In the genomic region with DNA sequence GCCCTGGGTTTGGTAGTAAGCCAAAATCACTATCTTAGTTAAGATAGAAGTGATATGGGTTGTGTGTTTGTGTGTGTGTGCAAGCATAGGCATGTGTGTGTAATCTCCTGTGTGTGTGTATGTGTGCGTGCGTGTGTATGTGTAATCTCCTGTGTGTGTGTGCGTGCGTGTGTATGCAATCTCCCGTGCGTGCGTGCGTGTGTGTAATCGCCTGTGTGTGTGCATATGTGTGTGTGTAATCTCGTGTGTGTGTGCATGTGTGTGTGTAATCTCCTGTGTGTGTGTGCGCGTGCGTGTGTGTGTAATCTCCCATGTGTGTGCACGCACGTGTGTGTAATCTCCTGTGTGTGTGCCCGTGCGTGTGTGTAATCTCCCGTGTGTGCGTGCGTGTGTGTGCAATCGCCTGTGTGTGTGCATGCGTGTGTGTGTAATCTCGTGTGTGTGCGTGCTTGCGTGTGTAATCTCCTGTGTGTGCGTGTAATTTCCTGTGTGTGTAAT, we compare ENCODE assay signal across 1 cellular context.
TF ChIP-seq lines count a peak whose summit lies in the region.

No MANE protein-coding gene starts in this region.

TF ChIP-seq in GM12878, 131 proteins besides CTCF, POLR2A, EP300 and RAD21 (continued from another document):
- TF ChIP-seq, protein P1, sequence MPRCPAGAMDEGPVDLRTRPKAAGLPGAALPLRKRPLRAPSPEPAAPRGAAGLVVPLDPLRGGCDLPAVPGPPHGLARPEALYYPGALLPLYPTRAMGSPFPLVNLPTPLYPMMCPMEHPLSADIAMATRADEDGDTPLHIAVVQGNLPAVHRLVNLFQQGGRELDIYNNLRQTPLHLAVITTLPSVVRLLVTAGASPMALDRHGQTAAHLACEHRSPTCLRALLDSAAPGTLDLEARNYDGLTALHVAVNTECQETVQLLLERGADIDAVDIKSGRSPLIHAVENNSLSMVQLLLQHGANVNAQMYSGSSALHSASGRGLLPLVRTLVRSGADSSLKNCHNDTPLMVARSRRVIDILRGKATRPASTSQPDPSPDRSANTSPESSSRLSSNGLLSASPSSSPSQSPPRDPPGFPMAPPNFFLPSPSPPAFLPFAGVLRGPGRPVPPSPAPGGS (IDR thresholded peaks at IDR 0.05; ENCODE audit: borderline replicate concordance, insufficient read depth, low read depth, low read length, poor library complexity, severe bottlenecking) = peak; percentile 88
- TF ChIP-seq SPI1 (IDR thresholded peaks at IDR 0.05; ENCODE audit: borderline replicate concordance, insufficient read depth, low read depth, low read length) (no peak), ZBTB4 (CRISPR knock-in tag; IDR thresholded peaks at IDR 0.05) (no peak), ZNF274 (IDR thresholded peaks at IDR 0.05; ENCODE audit: insufficient read depth, insufficient read length) (no peak), PAX8 (IDR thresholded peaks at IDR 0.05) (no peak), ATF7 (IDR thresholded peaks at IDR 0.05; ENCODE audit: low read depth) (no peak), SMARCA5 (IDR thresholded peaks at IDR 0.05) (no peak), MEF2B (IDR thresholded peaks at IDR 0.05; ENCODE audit: partially characterized antibody, poor library complexity, severe bottlenecking) (no peak)
- TF ChIP-seq, protein P2, sequence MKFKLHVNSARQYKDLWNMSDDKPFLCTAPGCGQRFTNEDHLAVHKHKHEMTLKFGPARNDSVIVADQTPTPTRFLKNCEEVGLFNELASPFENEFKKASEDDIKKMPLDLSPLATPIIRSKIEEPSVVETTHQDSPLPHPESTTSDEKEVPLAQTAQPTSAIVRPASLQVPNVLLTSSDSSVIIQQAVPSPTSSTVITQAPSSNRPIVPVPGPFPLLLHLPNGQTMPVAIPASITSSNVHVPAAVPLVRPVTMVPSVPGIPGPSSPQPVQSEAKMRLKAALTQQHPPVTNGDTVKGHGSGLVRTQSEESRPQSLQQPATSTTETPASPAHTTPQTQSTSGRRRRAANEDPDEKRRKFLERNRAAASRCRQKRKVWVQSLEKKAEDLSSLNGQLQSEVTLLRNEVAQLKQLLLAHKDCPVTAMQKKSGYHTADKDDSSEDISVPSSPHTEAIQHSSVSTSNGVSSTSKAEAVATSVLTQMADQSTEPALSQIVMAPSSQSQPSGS (IDR thresholded peaks at IDR 0.05; ENCODE audit: low read length) = no peak
